ENCODE assay signal across 2 cellular contexts in the genomic region with DNA sequence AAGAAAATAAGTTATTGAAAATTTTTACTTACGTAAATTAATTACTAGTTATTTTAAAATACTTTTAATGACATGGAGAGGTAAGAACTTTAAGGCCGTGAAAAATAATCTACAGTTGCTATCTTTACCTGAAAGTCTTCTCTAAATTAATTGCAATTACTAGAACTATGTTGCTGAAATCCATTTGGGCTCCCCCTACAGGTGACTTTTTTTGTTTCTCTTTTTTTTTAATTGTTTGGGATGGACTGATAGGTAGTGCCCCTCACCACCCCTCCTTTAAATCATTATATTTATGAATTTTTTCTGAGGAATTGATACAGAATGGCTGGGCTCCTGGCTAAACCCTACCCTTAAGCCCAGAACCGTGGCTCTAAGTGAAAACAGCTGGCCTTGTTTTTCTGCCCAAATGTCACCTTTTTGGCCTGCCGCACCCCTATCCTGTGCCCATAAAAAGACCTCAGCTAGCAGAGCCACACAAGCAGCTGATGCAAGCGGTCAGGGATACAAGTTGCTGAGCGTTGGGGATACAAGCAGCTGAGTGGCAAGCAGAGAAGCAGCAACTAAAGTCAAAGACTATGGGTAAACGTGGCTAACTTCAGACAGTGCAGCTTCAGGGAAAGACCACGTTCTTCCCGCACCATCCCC.
TF ChIP-seq lines count a peak whose summit lies in the region.

No MANE protein-coding gene starts in this region.

TF ChIP-seq in A549, 52 proteins besides CTCF, POLR2A, EP300 and RAD21:
- TF ChIP-seq, protein P1, sequence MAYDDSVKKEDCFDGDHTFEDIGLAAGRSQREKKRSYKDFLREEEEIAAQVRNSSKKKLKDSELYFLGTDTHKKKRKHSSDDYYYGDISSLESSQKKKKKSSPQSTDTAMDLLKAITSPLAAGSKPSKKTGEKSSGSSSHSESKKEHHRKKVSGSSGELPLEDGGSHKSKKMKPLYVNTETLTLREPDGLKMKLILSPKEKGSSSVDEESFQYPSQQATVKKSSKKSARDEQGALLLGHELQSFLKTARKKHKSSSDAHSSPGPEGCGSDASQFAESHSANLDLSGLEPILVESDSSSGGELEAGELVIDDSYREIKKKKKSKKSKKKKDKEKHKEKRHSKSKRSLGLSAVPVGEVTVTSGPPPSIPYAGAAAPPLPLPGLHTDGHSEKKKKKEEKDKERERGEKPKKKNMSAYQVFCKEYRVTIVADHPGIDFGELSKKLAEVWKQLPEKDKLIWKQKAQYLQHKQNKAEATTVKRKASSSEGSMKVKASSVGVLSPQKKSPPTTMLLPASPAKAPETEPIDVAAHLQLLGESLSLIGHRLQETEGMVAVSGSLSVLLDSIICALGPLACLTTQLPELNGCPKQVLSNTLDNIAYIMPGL (CRISPR knock-in tag; IDR thresholded peaks at IDR 0.05; ENCODE audit: borderline replicate concordance), result no peak
- no peak for TF ChIP-seq RARB (CRISPR knock-in tag; IDR thresholded peaks at IDR 0.05)
- TF ChIP-seq, protein P2, sequence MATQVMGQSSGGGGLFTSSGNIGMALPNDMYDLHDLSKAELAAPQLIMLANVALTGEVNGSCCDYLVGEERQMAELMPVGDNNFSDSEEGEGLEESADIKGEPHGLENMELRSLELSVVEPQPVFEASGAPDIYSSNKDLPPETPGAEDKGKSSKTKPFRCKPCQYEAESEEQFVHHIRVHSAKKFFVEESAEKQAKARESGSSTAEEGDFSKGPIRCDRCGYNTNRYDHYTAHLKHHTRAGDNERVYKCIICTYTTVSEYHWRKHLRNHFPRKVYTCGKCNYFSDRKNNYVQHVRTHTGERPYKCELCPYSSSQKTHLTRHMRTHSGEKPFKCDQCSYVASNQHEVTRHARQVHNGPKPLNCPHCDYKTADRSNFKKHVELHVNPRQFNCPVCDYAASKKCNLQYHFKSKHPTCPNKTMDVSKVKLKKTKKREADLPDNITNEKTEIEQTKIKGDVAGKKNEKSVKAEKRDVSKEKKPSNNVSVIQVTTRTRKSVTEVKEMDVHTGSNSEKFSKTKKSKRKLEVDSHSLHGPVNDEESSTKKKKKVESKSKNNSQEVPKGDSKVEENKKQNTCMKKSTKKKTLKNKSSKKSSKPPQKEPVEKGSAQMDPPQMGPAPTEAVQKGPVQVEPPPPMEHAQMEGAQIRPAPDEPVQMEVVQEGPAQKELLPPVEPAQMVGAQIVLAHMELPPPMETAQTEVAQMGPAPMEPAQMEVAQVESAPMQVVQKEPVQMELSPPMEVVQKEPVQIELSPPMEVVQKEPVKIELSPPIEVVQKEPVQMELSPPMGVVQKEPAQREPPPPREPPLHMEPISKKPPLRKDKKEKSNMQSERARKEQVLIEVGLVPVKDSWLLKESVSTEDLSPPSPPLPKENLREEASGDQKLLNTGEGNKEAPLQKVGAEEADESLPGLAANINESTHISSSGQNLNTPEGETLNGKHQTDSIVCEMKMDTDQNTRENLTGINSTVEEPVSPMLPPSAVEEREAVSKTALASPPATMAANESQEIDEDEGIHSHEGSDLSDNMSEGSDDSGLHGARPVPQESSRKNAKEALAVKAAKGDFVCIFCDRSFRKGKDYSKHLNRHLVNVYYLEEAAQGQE (IDR thresholded peaks at IDR 0.05), result no peak
- no peak for TF ChIP-seq NPAS2 (CRISPR knock-in tag; IDR thresholded peaks at IDR 0.05; ENCODE audit: borderline replicate concordance)
- TF ChIP-seq ZSCAN20 (CRISPR knock-in tag; IDR thresholded peaks at IDR 0.05), result no peak
- no peak for TF ChIP-seq SREBF2 (IDR thresholded peaks at IDR 0.05)
- TF ChIP-seq, protein P3, sequence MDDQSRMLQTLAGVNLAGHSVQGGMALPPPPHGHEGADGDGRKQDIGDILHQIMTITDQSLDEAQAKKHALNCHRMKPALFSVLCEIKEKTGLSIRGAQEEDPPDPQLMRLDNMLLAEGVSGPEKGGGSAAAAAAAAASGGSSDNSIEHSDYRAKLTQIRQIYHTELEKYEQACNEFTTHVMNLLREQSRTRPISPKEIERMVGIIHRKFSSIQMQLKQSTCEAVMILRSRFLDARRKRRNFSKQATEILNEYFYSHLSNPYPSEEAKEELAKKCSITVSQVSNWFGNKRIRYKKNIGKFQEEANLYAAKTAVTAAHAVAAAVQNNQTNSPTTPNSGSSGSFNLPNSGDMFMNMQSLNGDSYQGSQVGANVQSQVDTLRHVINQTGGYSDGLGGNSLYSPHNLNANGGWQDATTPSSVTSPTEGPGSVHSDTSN (IDR thresholded peaks at IDR 0.05), result no peak
- TF ChIP-seq CBX2 (IDR thresholded peaks at IDR 0.05; ENCODE audit: borderline replicate concordance, low read depth), result no peak
- TF ChIP-seq, protein P4, sequence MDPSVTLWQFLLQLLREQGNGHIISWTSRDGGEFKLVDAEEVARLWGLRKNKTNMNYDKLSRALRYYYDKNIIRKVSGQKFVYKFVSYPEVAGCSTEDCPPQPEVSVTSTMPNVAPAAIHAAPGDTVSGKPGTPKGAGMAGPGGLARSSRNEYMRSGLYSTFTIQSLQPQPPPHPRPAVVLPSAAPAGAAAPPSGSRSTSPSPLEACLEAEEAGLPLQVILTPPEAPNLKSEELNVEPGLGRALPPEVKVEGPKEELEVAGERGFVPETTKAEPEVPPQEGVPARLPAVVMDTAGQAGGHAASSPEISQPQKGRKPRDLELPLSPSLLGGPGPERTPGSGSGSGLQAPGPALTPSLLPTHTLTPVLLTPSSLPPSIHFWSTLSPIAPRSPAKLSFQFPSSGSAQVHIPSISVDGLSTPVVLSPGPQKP (IDR thresholded peaks at IDR 0.05; ENCODE audit: low read depth, low read length), result no peak
TF ChIP-seq in A549: peak in this region for 0.

TF ChIP-seq in H1, 55 proteins besides CTCF, POLR2A, EP300 and RAD21:
- TF ChIP-seq BRCA1 (IDR thresholded peaks at IDR 0.05; ENCODE audit: low read depth, low read length), result no peak
- no peak for TF ChIP-seq TEAD4 (IDR thresholded peaks at IDR 0.05; ENCODE audit: low read depth, low read length)
- no peak for TF ChIP-seq RFX5 (IDR thresholded peaks at IDR 0.05; ENCODE audit: borderline replicate concordance, low read depth, low read length)
- TF ChIP-seq, protein P5, sequence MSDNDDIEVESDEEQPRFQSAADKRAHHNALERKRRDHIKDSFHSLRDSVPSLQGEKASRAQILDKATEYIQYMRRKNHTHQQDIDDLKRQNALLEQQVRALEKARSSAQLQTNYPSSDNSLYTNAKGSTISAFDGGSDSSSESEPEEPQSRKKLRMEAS (IDR thresholded peaks at IDR 0.05), result no peak
- no peak for TF ChIP-seq YY1 (IDR thresholded peaks at IDR 0.05; ENCODE audit: low read depth, low read length)
- no peak for TF ChIP-seq POU5F1 (IDR thresholded peaks at IDR 0.05; ENCODE audit: low read depth, low read length)
- no peak for TF ChIP-seq BACH1 (IDR thresholded peaks at IDR 0.05; ENCODE audit: low read length)
- TF ChIP-seq JUND (IDR thresholded peaks at IDR 0.05; ENCODE audit: low read length), result no peak
- no peak for TF ChIP-seq EGR1 (IDR thresholded peaks at IDR 0.05; ENCODE audit: borderline replicate concordance, low read depth, low read length)
